24 cellular contexts compared by ENCODE assay signal in genomic region chr2:103410221-103410620, GRCh38.
"Had no signal": no experiment of that assay in that cellular context is flagged by ENCODE, and none has a peak within 500 bp of the region (broad histone marks: within the 10 kb centered on the region; RNA-seq: fewer than 3 reads in every experiment).

No MANE protein-coding gene starts in this region.

- H3K36me3 ChIP-seq: gastrocnemius medialis, ovary, spleen, tibial artery had no signal

- ATAC-seq: esophagus mucosa; gastrocnemius medialis; left lobe of liver; natural killer cell; psoas muscle; right cardiac atrium; stimulated activated memory B cell treated with anti-CD40 and anti-IgM and Interleukin-4, amounts not matched to agents 10 μg/mL and 1 μg/mL and 100 μg/mL, for 72 hours; stimulated activated naive CD8-positive, alpha-beta T cell treated with anti-CD3 and anti-CD28 coated beads, Interleukin-15, Interleukin-2, amounts not matched to agents 100 U/mL and 50 U/mL, for 24 hours had no signal

- H3K9me3 ChIP-seq: gastrocnemius medialis, ovary, psoas muscle, spleen, testis, tibial artery had no signal

- H3K27ac ChIP-seq: epithelial cell of prostate, gastrocnemius medialis, ovary, psoas muscle, skin epidermis, spleen, testis, tibial artery had no signal

- H3K4me3 ChIP-seq: gastrocnemius medialis, lung, ovary, psoas muscle, skin epidermis, spleen, testis, tibial artery had no signal

- DNase-seq: effector CD8-positive, alpha-beta T cell; endodermal cell; foreskin fibroblast; gastrocnemius medialis; head of caudate nucleus; kidney; natural killer cell; occipital lobe; ovary; posterior cingulate gyrus; psoas muscle; right cardiac atrium; spleen; stimulated activated CD4-positive, alpha-beta T cell treated with anti-CD3 and anti-CD28 coated beads, Interleukin-4, amount 100 ng/mL, for 4 hours; stimulated activated naive CD8-positive, alpha-beta T cell treated with anti-CD3 and anti-CD28 coated beads, Interleukin-15, Interleukin-2, amounts not matched to agents 100 U/mL and 50 U/mL, for 24 hours; substantia nigra; testis; tibial artery had no signal

- FAIRE-seq: kidney had no signal

- H3K4me1 ChIP-seq: gastrocnemius medialis, psoas muscle, spleen, testis, tibial artery had no signal

- H3K27me3 ChIP-seq: gastrocnemius medialis, ovary, spleen, testis, tibial artery had no signal
